ENCODE assay signal across 12 cellular contexts in genomic region chr9:121556580-121556979, GRCh38. TPM values are rescaled to one million over a fixed set of nuclear protein-coding genes. Genes with fewer than 3 reads are reported as not detected.
DNase-seq lines count a peak whose midpoint lies in the region; ATAC-seq, FAIRE-seq and TF ChIP-seq lines count a peak whose summit lies in the region.
"Had no signal": no experiment of that assay in that cellular context is flagged by ENCODE, and none has a peak within 500 bp of the region (broad histone marks: within the 10 kb centered on the region; RNA-seq: fewer than 3 reads in every experiment).

No MANE protein-coding gene starts in this region.

- no peak overlapping the region for H3K27ac ChIP-seq in A549

- no peak overlapping the region for H3K27ac Mint-ChIP-seq in natural killer cell treated with Interleukin-12 subunit alpha and Interleukin-12 subunit beta and Interleukin-15 and Interleukin-18, amount 100 ng/mL, for 72 hours
- H3K27ac Mint-ChIP-seq: activated B cell treated with CpG ODN at 0.5 μM for 24 hours; stimulated activated effector memory CD8-positive, alpha-beta T cell treated with anti-CD3 and anti-CD28 coated beads, Interleukin-12 subunit alpha, Interleukin-12 subunit beta, amount 100 ng/mL, for 72 hours had no signal

- no peak overlapping the region for H3K4me3 Mint-ChIP-seq in natural killer cell treated with Interleukin-12 subunit alpha and Interleukin-12 subunit beta and Interleukin-15 and Interleukin-18, amount 100 ng/mL, for 72 hours
- H3K4me3 Mint-ChIP-seq: activated B cell treated with CpG ODN at 0.5 μM for 24 hours; neural crest cell; stimulated activated effector memory CD8-positive, alpha-beta T cell treated with anti-CD3 and anti-CD28 coated beads, Interleukin-12 subunit alpha, Interleukin-12 subunit beta, amount 100 ng/mL, for 72 hours had no signal

- H3K9me3 Mint-ChIP-seq in natural killer cell treated with Interleukin-12 subunit alpha and Interleukin-12 subunit beta and Interleukin-15 and Interleukin-18, amount 100 ng/mL, for 72 hours, result no peaks in the 10 kb centered on the region
- H3K9me3 Mint-ChIP-seq: activated B cell treated with CpG ODN at 0.5 μM for 24 hours; neural crest cell; stimulated activated effector memory CD8-positive, alpha-beta T cell treated with anti-CD3 and anti-CD28 coated beads, Interleukin-12 subunit alpha, Interleukin-12 subunit beta, amount 100 ng/mL, for 72 hours had no signal

- TF ChIP-seq POLR2A in A549 (IDR thresholded peaks at IDR 0.05; ENCODE audit: low read length), result no peak

- peaks cover 8 to 15% of the 10 kb centered on the region in 2 donors for H3K4me1 Mint-ChIP-seq in natural killer cell treated with Interleukin-12 subunit alpha and Interleukin-12 subunit beta and Interleukin-15 and Interleukin-18, amount 100 ng/mL, for 72 hours (ENCODE audit: low read depth in 2 of 2)

- no peak for TF ChIP-seq CTCF in A549 (IDR thresholded peaks at IDR 0.05)
- peak; percentile 5 for TF ChIP-seq CTCF in epithelial cell of esophagus (IDR thresholded peaks at IDR 0.05; ENCODE audit: insufficient read depth, low read depth, low read length, missing control alignments)

- 39% methylated on average over 3 of the region's 5 CpGs for WGBS in A549 (ENCODE audit: missing lambda C conversion rate)

- peak in 1 of 2 experiments; percentile 44 for DNase-seq in A549 (ENCODE audit: low read depth in 1 of 2, low spot score in 1 of 2)
- peak; percentile 99 for DNase-seq in NCI-H226
- DNase-seq in epithelial cell of esophagus (ENCODE audit: low read depth), result peak; percentile 96
- peak; percentile 48 for DNase-seq in midbrain (lab: John Stamatoyannopoulos, UW)
- DNase-seq in natural killer cell treated with Interleukin-12 subunit alpha and Interleukin-12 subunit beta and Interleukin-15 and Interleukin-18, amount 100 ng/mL, for 72 hours (ENCODE audit: low spot score), result no peak
- DNase-seq in UCSD-AML1 (lab: John Stamatoyannopoulos, UW; ENCODE audit: unreplicated experiment), result no peak
- no peak for DNase-seq in GDM1 (lab: John Stamatoyannopoulos, UW)
- DNase-seq: activated B cell treated with CpG ODN at 0.5 μM for 24 hours, BE2C had no signal

- H3K4me2 ChIP-seq in A549, result 0 out of 3 replicates have a peak overlapping the region, but pooled peaks have one; percentile 4

- no peak for TF ChIP-seq EP300 in A549 (IDR thresholded peaks at IDR 0.05)

- ATAC-seq in A549 (peak; percentile 15 to 53; a peak in 3 of 6 replicates), HG02884 (IDR thresholded peaks at IDR 0.05; ENCODE audit: unreplicated experiment) (no peak)
- no peak for ATAC-seq in natural killer cell treated with Interleukin-12 subunit alpha and Interleukin-12 subunit beta and Interleukin-15 and Interleukin-18, amount 100 ng/mL, for 72 hours
- ATAC-seq: stimulated activated effector memory CD8-positive, alpha-beta T cell treated with anti-CD3 and anti-CD28 coated beads, Interleukin-12 subunit alpha, Interleukin-12 subunit beta, amount 100 ng/mL, for 72 hours had no signal

- POLR2A ChIA-PET in A549 (lab: Yijun Ruan, JAX), result interaction anchor here (0.7 to 0.9 kb wide), 2 partner anchors 11 to 206 kb away, joined by 4 to 6 read pairs; no protein-coding TSS in a partner anchor

- H3K9me3 ChIP-seq in A549, result no peaks in the 10 kb centered on the region
- H3K9me3 ChIP-seq: BE2C had no signal

- H3K27me3 Mint-ChIP-seq in natural killer cell treated with Interleukin-12 subunit alpha and Interleukin-12 subunit beta and Interleukin-15 and Interleukin-18, amount 100 ng/mL, for 72 hours, result peaks cover 0 to 6% of the 10 kb centered on the region in 2 donors

- FAIRE-seq in A549 (lab: Jason Lieb, UNC), result no peak

- CTCF ChIA-PET in A549 (lab: Yijun Ruan, JAX), result interaction anchor here (0.7 to 4.7 kb wide), 8 partner anchors 10 to 437 kb away, joined by 3 to 44 read pairs (median 3); no protein-coding TSS in a partner anchor

- peaks cover 17% of the 10 kb centered on the region for H3K4me1 ChIP-seq in A549
- H3K4me1 ChIP-seq: BE2C had no signal

- H3K4me3 ChIP-seq in A549 (no peak overlapping the region), epithelial cell of esophagus (ENCODE audit: low read length) (no peak overlapping the region)

- H3K36me3 Mint-ChIP-seq in natural killer cell treated with Interleukin-12 subunit alpha and Interleukin-12 subunit beta and Interleukin-15 and Interleukin-18, amount 100 ng/mL, for 72 hours, result no peaks in the 10 kb centered on the region
- H3K36me3 Mint-ChIP-seq: stimulated activated effector memory CD8-positive, alpha-beta T cell treated with anti-CD3 and anti-CD28 coated beads, Interleukin-12 subunit alpha, Interleukin-12 subunit beta, amount 100 ng/mL, for 72 hours had no signal

- TF ChIP-seq RAD21 in A549 (conservative IDR thresholded peaks at IDR 0.05 in 1 of 2, IDR thresholded peaks at IDR 0.05 in 1 of 2), result no peak

TF ChIP-seq in A549, 52 proteins besides CTCF, POLR2A, EP300 and RAD21:
- TF ChIP-seq MAFK (IDR thresholded peaks at IDR 0.05; ENCODE audit: partially characterized antibody) (peak; percentile 87), JUNB (IDR thresholded peaks at IDR 0.05) (no peak)

RNA-seq across cellular contexts. Expression of gene GGTA1, which starts 56.9 kb away (rescaled TPM):
- polyA plus RNA-seq in A549 (2011; rRNA removed) (0.05 TPM in 1 of 2 replicates, not detected in the other), A549 (2017; fragmentation: RNase III; extraction: RNeasy Plus Mini Kit Qiagen cat#74134 plus additional on column Dnase treatment) (not detected in 3 replicates)
- not detected in 2 replicates for polyA plus RNA-seq in A549 (2012; cell fraction: cytosol; rRNA removed)
- polyA plus RNA-seq in A549 (2012; cell fraction: nucleus; rRNA removed), result not detected in 2 replicates
- not detected in 2 replicates for polyA minus RNA-seq in A549 (2011; rRNA and poly(A)+ RNA removed)
- total RNA-seq in natural killer cell treated with Interleukin-12 subunit alpha and Interleukin-12 subunit beta and Interleukin-15 and Interleukin-18, amount 100 ng/mL, for 72 hours, result not detected
- total RNA-seq: activated B cell treated with CpG ODN at 0.5 μM for 24 hours, neural crest cell had no signal

Comparison
In these comparisons a context has a peak if more than half of its experiments do, and no peak if none do; other contexts are left out.
1. ATAC-seq: peak in A549 (2 of 2); none in HG02884 (single experiment) and natural killer cell treated with Interleukin-12 subunit alpha and Interleukin-12 subunit beta and Interleukin-15 and Interleukin-18, amount 100 ng/mL, for 72 hours (0 of 2).
2. DNase-seq: peak in NCI-H226 (single experiment), epithelial cell of esophagus (single experiment) and midbrain (single experiment); none in natural killer cell treated with Interleukin-12 subunit alpha and Interleukin-12 subunit beta and Interleukin-15 and Interleukin-18, amount 100 ng/mL, for 72 hours (single experiment), UCSD-AML1 (single experiment) and GDM1 (single experiment).